9 cellular contexts compared by ENCODE assay signal in genomic region chr1:153548722-153549695, GRCh38. TPM values are rescaled to one million over a fixed set of nuclear protein-coding genes. Genes with fewer than 3 reads are reported as not detected.
DNase-seq lines count a peak whose midpoint lies in the region; ATAC-seq, FAIRE-seq and TF ChIP-seq lines count a peak whose summit lies in the region.
"Had no signal": no experiment of that assay in that cellular context is flagged by ENCODE, and none has a peak within 500 bp of the region (broad histone marks: within the 10 kb centered on the region; RNA-seq: fewer than 3 reads in every experiment).

S100A3 (minus strand) TSS chr1:153549258; CDS start chr1:153548485, 773 bp downstream.

- POLR2A ChIA-PET in endothelial cell of umbilical vein (lab: Charles Lee), result no interaction called here
- POLR2A ChIA-PET in naive thymus-derived CD8-positive, alpha-beta T cell (lab: Charles Lee), result interaction anchor here (0.6 to 9.7 kb wide), 2 partner anchors 14 to 15 kb away, joined by 4 to 340 read pairs; partner anchors contain the start of gene S100A6

- peak within 1 kb of the TSS in 1 of 10 donors; percentile 6 for H3K4me3 Mint-ChIP-seq in naive thymus-derived CD8-positive, alpha-beta T cell
- H3K4me3 Mint-ChIP-seq in activated T-cell treated with anti-CD3 and anti-CD28 coated beads, Interleukin-2, amount 50 U/mL, for 24 hours, result no peak within 1 kb of the TSS

- intact Hi-C loops in endothelial cell of umbilical vein (cut with micrococcal nuclease), result loop anchor here (1.0 kb wide), 2 partner anchors 13 to 17 kb away; no protein-coding TSS in a partner anchor

- no peaks in the 10 kb centered on the region for H3K27me3 Mint-ChIP-seq in naive thymus-derived CD8-positive, alpha-beta T cell
- no peaks in the 10 kb centered on the region for H3K27me3 Mint-ChIP-seq in activated T-cell treated with anti-CD3 and anti-CD28 coated beads, Interleukin-2, amount 50 U/mL, for 24 hours

- peak; percentile 82 for DNase-seq in AG08396 (ENCODE audit: low spot score)
- DNase-seq in LHCN-M2 (ENCODE audit: low read depth), result peak; percentile 97
- DNase-seq in endothelial cell of umbilical vein (ENCODE audit: low read depth, low spot score), result peak; percentile 86
- no peak for DNase-seq in naive thymus-derived CD8-positive, alpha-beta T cell
- no peak for DNase-seq in activated T-cell treated with anti-CD3 and anti-CD28 coated beads, Interleukin-2, amount 50 U/mL, for 24 hours
- no peak for DNase-seq in DMS114 treated with DMSO at 0.1 percent for 48 hours (lab: John Stamatoyannopoulos, UW; ENCODE audit: unreplicated experiment)
- DNase-seq: NCI-H82 had no signal

- peak; percentile 91 for FAIRE-seq in endothelial cell of umbilical vein (lab: Jason Lieb, UNC)

- H3K27ac ChIP-seq in endothelial cell of umbilical vein (ENCODE audit: insufficient read depth, low read depth, low read length), result peak within 1 kb of the TSS; percentile 66

- H2AFZ ChIP-seq in endothelial cell of umbilical vein (ENCODE audit: low read depth, low read length), result peak within 1 kb of the TSS; percentile 66

- H3K4me1 Mint-ChIP-seq in naive thymus-derived CD8-positive, alpha-beta T cell, result peaks cover 37 to 50% (median 47%) of the 10 kb centered on the region in 4 donors
- H3K4me1 Mint-ChIP-seq in activated T-cell treated with anti-CD3 and anti-CD28 coated beads, Interleukin-2, amount 50 U/mL, for 24 hours (ENCODE audit: low read depth), result peaks cover 37% of the 10 kb centered on the region

- H3K9me3 ChIP-seq in endothelial cell of umbilical vein (replicated peaks; ENCODE audit: control insufficient read depth, insufficient read depth, low read length), result no peaks in the 10 kb centered on the region

- no peaks in the 10 kb centered on the region for H3K9me3 Mint-ChIP-seq in naive thymus-derived CD8-positive, alpha-beta T cell
- no peaks in the 10 kb centered on the region for H3K9me3 Mint-ChIP-seq in activated T-cell treated with anti-CD3 and anti-CD28 coated beads, Interleukin-2, amount 50 U/mL, for 24 hours

- no peak for TF ChIP-seq POLR2A in endothelial cell of umbilical vein (IDR thresholded peaks at IDR 0.05; ENCODE audit: low read depth, low read length)

- no peaks in the 10 kb centered on the region for H4K20me1 ChIP-seq in endothelial cell of umbilical vein (replicated peaks; ENCODE audit: control insufficient read depth, extremely low read depth, insufficient read depth, low read length)

- no peaks in the 10 kb centered on the region for H3K79me2 ChIP-seq in endothelial cell of umbilical vein (ENCODE audit: control insufficient read depth, insufficient read depth, low read length)

- no peaks in the 10 kb centered on the region for H3K36me3 ChIP-seq in endothelial cell of umbilical vein (ENCODE audit: control insufficient read depth in 2 of 2, extremely low read depth in 1 of 2, insufficient read depth in 2 of 2, low read length in 2 of 2)

- peak; percentile 26 to 28 for TF ChIP-seq CTCF in endothelial cell of umbilical vein (IDR thresholded peaks at IDR 0.05; ENCODE audit: extremely low read depth in 1 of 2, insufficient read depth in 1 of 2, low read depth in 1 of 2, low read length in 2 of 2)

- H3K36me3 Mint-ChIP-seq in naive thymus-derived CD8-positive, alpha-beta T cell, result peaks cover 0 to 8% (median 5%) of the 10 kb centered on the region in 3 donors
- peaks cover 10% of the 10 kb centered on the region for H3K36me3 Mint-ChIP-seq in activated T-cell treated with anti-CD3 and anti-CD28 coated beads, Interleukin-2, amount 50 U/mL, for 24 hours (ENCODE audit: low read depth)

- H3K9ac ChIP-seq in endothelial cell of umbilical vein (replicated peaks; ENCODE audit: extremely low read depth, insufficient read depth, low read length), result no peak within 1 kb of the TSS

- CTCF ChIA-PET in endothelial cell of umbilical vein (lab: Charles Lee), result interaction anchor here (0.6 to 2.9 kb wide), 5 partner anchors 14 to 39 kb away, joined by 3 to 12 read pairs (median 3); no protein-coding TSS in a partner anchor

- no peaks in the 10 kb centered on the region for H3K9me1 ChIP-seq in endothelial cell of umbilical vein (replicated peaks; ENCODE audit: control insufficient read depth, extremely low read depth, insufficient read depth, low read length)

- BruUV-seq in endothelial cell of umbilical vein (replicated peaks; lab: Mats Ljungman, UMichigan), result no TSS peak

- H3K27ac Mint-ChIP-seq in naive thymus-derived CD8-positive, alpha-beta T cell, result peak within 1 kb of the TSS in 9 of 10 donors; percentile 29 to 80 (median 60)
- H3K27ac Mint-ChIP-seq in activated T-cell treated with anti-CD3 and anti-CD28 coated beads, Interleukin-2, amount 50 U/mL, for 24 hours, result no peak within 1 kb of the TSS

- peaks cover 28% of the 10 kb centered on the region for H3K4me1 ChIP-seq in endothelial cell of umbilical vein (ENCODE audit: control insufficient read depth, extremely low read depth, insufficient read depth, low read length)

- dilution Hi-C loops in endothelial cell of umbilical vein (cut with MboI; ENCODE audit: extremely low pct_ligation_motif_present, low sequenced_read_pairs), result no loop called here

- no peak for ATAC-seq in naive thymus-derived CD8-positive, alpha-beta T cell
- ATAC-seq in HG02678 (IDR thresholded peaks at IDR 0.05; ENCODE audit: unreplicated experiment) (no peak), HG02759 (IDR thresholded peaks at IDR 0.05; ENCODE audit: unreplicated experiment) (no peak)

- H3K4me2 ChIP-seq in endothelial cell of umbilical vein (ENCODE audit: insufficient read depth, low read length), result no peak within 1 kb of the TSS

- H3K27me3 ChIP-seq in endothelial cell of umbilical vein (ENCODE audit: control insufficient read depth in 2 of 2, insufficient read depth in 2 of 2, low read length in 2 of 2), result no peaks in the 10 kb centered on the region

- no peak within 1 kb of the TSS for H3K4me3 ChIP-seq in endothelial cell of umbilical vein (replicated peaks in 1 of 3; ENCODE audit: insufficient read depth in 1 of 3, low read depth in 1 of 3, low read length in 3 of 3)

TF ChIP-seq in endothelial cell of umbilical vein, 7 proteins besides CTCF, POLR2A, EP300 and RAD21:
- peak; percentile 64 for TF ChIP-seq JUN (IDR thresholded peaks at IDR 0.05; ENCODE audit: borderline replicate concordance, insufficient read depth, insufficient read length, low read depth)
- no peak for TF ChIP-seq EZH2 (IDR thresholded peaks at IDR 0.05; ENCODE audit: borderline replicate concordance, low read depth, low read length, severe bottlenecking)
- peak; percentile 77 for TF ChIP-seq FOS (IDR thresholded peaks at IDR 0.05; ENCODE audit: borderline replicate concordance, insufficient read depth, low read length)

RNA-seq across cellular contexts. Expression of gene S100A3, which starts in this region (rescaled TPM):
- total RNA-seq in LHCN-M2 (2014; rRNA removed) (37.5 and 55.5 TPM in 2 replicates), endothelial cell of umbilical vein (0.42 TPM in 1 of 2 replicates, not detected in the other)
- polyA plus RNA-seq in LHCN-M2 (2012), result 71.4 TPM
- 1.3 and 1.9 TPM in 2 replicates for polyA plus RNA-seq in endothelial cell of umbilical vein
- polyA plus RNA-seq in endothelial cell of umbilical vein (2011; cell fraction: cytosol; rRNA removed), result 0.98 and 1.2 TPM in 2 replicates
- 0.26 and 0.76 TPM in 2 replicates for polyA plus RNA-seq in endothelial cell of umbilical vein (2011; cell fraction: nucleus; rRNA removed)
- polyA plus RNA-seq in endothelial cell of umbilical vein (2012), result 2.2 and 2.3 TPM in 2 replicates
- not detected in 2 replicates for polyA minus RNA-seq in endothelial cell of umbilical vein
- polyA minus RNA-seq in endothelial cell of umbilical vein (2011; cell fraction: cytosol; rRNA and poly(A)+ RNA removed), result not detected
- not detected in 2 replicates for polyA minus RNA-seq in endothelial cell of umbilical vein (2011; cell fraction: nucleus; rRNA and poly(A)+ RNA removed)
- not detected for total RNA-seq in naive thymus-derived CD8-positive, alpha-beta T cell
- not detected for polyA plus RNA-seq in naive thymus-derived CD8-positive, alpha-beta T cell

Comparison
In these comparisons a context has a peak if more than half of its experiments do, and no peak if none do; other contexts are left out.
1. RNA of gene S100A3 (total RNA-seq): 37.5 to 55.5 TPM in LHCN-M2; 0.42 TPM in endothelial cell of umbilical vein and not detected in naive thymus-derived CD8-positive, alpha-beta T cell; every median in the first group is over 10 times any median in the second.
2. DNase-seq: peak in AG08396 (single experiment), LHCN-M2 (single experiment) and endothelial cell of umbilical vein (single experiment); none in naive thymus-derived CD8-positive, alpha-beta T cell (0 of 10), activated T-cell treated with anti-CD3 and anti-CD28 coated beads, Interleukin-2, amount 50 U/mL, for 24 hours (single experiment) and DMS114 treated with DMSO at 0.1 percent for 48 hours (single experiment).